In genomic region chr2:222535477-222535876, GRCh38 we compare ENCODE assay signal across 16 cellular contexts.
A peak's percentile ranks its signal among the peaks of the same experiment; 100 is the strongest.
DNase-seq lines count a peak whose midpoint lies in the region; ATAC-seq and TF ChIP-seq lines count a peak whose summit lies in the region.
"Had no signal": no experiment of that assay in that cellular context is flagged by ENCODE, and none has a peak within 500 bp of the region (broad histone marks: within the 10 kb centered on the region; RNA-seq: fewer than 3 reads in every experiment).

No MANE protein-coding gene starts in this region.

- 81% methylated on average over 6 of the region's 6 CpGs for WGBS in right cardiac atrium
- WGBS in spleen, 5 donors = 75 to 81% (median 79%) methylated on average over 6 of the region's 6 CpGs

- no peak for TF ChIP-seq POLR2A in spleen (IDR thresholded peaks at IDR 0.05)

- no peak overlapping the region for H3K27ac ChIP-seq in right cardiac atrium (ENCODE audit: low read length)
- no peak overlapping the region for H3K27ac ChIP-seq in spleen
- H3K27ac ChIP-seq: BLaER1 treated with 17β-estradiol and CSF1 and Interleukin-3, amounts not matched to agents 10 nM and 100 nM; KMS-11 had no signal

- no peaks in the 10 kb centered on the region for H3K36me3 ChIP-seq in spleen
- H3K36me3 ChIP-seq: BLaER1 treated with 17β-estradiol and CSF1 and Interleukin-3, amounts not matched to agents 10 nM and 100 nM had no signal

- H3K4me1 ChIP-seq in right cardiac atrium (ENCODE audit: control insufficient read depth, insufficient read depth, low read length) = no peaks in the 10 kb centered on the region
- H3K4me1 ChIP-seq in spleen = no peaks in the 10 kb centered on the region

- no peak overlapping the region for H3K4me3 ChIP-seq in right cardiac atrium (ENCODE audit: low read length)
- no peak overlapping the region for H3K4me3 ChIP-seq in spleen
- H3K4me3 ChIP-seq: BLaER1 treated with 17β-estradiol and CSF1 and Interleukin-3, amounts not matched to agents 10 nM and 100 nM had no signal

- peak; percentile 1 for DNase-seq in NOMO-1 treated with dmso at 0.1 percent for 144 hours (lab: John Stamatoyannopoulos, UW; ENCODE audit: unreplicated experiment)
- DNase-seq in NOMO-1 (lab: John Stamatoyannopoulos, UW; ENCODE audit: unreplicated experiment in 2 of 2) = no peak
- DNase-seq in NCI-H69 (lab: John Stamatoyannopoulos, UW) = peak; percentile 45
- DNase-seq in islet precursor cell = peak; percentile 88
- DNase-seq in HPDE6-E6E7 (ENCODE audit: extremely low spot score) = no peak
- DNase-seq in right cardiac atrium = no peak
- no peak for DNase-seq in spleen
- DNase-seq: Calu3; CD8-positive, alpha-beta T cell; NCI-H1694 treated with DMSO at 0.1 percent for 48 hours; NCI-H345; NCI-H524 treated with DMSO at 0.1 percent for 48 hours; SHP77; SK-N-SH had no signal

- TF ChIP-seq CTCF in spleen (IDR thresholded peaks at IDR 0.05 in 8 of 11, conservative IDR thresholded peaks at IDR 0.05 in 3 of 11) = no peak

- no peaks in the 10 kb centered on the region for H3K27me3 ChIP-seq in right cardiac atrium (ENCODE audit: control insufficient read depth, insufficient read depth)
- peaks cover 0 to 16% (median 0%) of the 10 kb centered on the region in 7 donors for H3K27me3 ChIP-seq in spleen (replicated peaks in 1 of 7)
- H3K27me3 ChIP-seq: BLaER1 treated with 17β-estradiol and CSF1 and Interleukin-3, amounts not matched to agents 10 nM and 100 nM had no signal

- no peak for ATAC-seq in right cardiac atrium
- ATAC-seq: CD8-positive, alpha-beta T cell had no signal

- H3K9me3 ChIP-seq in right cardiac atrium (ENCODE audit: control insufficient read depth, low read length) (no peaks in the 10 kb centered on the region), spleen (no peaks in the 10 kb centered on the region)
- H3K9me3 ChIP-seq: SK-N-SH had no signal

- intact Hi-C loops in right cardiac atrium (cut with DNase I) (no loop called here), spleen (cut with DNase I; ENCODE audit: low total_unique reads) (no loop called here)

Comparison
In these comparisons a context has a peak if more than half of its experiments do, and no peak if none do; other contexts are left out.
1. DNase-seq: peak in NOMO-1 treated with dmso at 0.1 percent for 144 hours (single experiment), NCI-H69 (single experiment) and islet precursor cell (single experiment); none in NOMO-1 (0 of 2), HPDE6-E6E7 (single experiment), right cardiac atrium (0 of 3) and spleen (single experiment).